7 cellular contexts compared by ENCODE assay signal in the genomic region with DNA sequence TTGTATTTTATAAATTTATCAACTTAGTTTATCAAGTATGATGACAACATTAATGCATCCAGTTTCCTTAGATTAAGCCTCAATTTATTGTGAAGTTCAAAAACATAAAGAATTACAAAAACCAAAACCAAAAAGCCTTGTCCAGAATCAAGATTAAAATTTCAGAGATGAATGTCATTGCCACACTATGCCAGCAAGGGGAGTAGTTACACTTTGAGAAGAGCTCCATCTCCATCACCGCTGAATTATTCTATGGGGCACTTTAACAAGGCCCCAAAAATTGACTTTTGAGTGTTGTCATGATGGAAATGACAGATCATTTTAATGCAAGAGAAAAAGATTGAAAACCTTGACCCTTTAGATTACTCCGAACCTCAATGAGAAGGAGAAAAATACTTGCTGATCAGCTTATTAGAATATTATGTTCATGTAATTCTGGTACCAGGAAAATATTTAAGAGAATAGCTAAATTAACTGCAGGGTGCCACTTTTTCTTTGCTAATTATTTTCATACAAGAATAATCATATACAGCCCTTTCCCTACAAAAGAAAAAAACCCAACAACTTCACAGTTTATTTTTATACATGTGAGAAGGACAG.
DNase-seq lines count a peak whose midpoint lies in the region; ATAC-seq and TF ChIP-seq lines count a peak whose summit lies in the region.

No MANE protein-coding gene starts in this region.

- H3K4me1 ChIP-seq in Loucy (ENCODE audit: insufficient read depth, low read length, poor library complexity, severe bottlenecking) (no peaks in the 10 kb centered on the region), neural progenitor cell (no peaks in the 10 kb centered on the region)

- peak; percentile 63 for ATAC-seq in GM18907 (IDR thresholded peaks at IDR 0.05; ENCODE audit: unreplicated experiment)
- no peak for ATAC-seq in GM19328 (IDR thresholded peaks at IDR 0.05; ENCODE audit: unreplicated experiment)

- H2AFZ ChIP-seq in Loucy (ENCODE audit: low read length) (no peak overlapping the region), neural progenitor cell (replicated peaks) (no peak overlapping the region)

- no peaks in the 10 kb centered on the region for H3K4me1 Mint-ChIP-seq in MCF 10A (ENCODE audit: insufficient read depth, unreplicated experiment)
- peaks cover 13% of the 10 kb centered on the region for H3K4me1 Mint-ChIP-seq in neural progenitor cell

- intact Hi-C loops in MCF 10A (cut with micrococcal nuclease): loop anchor here (1.0 to 5.0 kb wide), 5 partner anchors 149 to 669 kb away; no protein-coding TSS in a partner anchor

- no peak overlapping the region for H3K4me3 Mint-ChIP-seq in MCF 10A (ENCODE audit: unreplicated experiment)
- H3K4me3 Mint-ChIP-seq in neural progenitor cell: no peak overlapping the region

- H3K9me3 Mint-ChIP-seq in MCF 10A (ENCODE audit: unreplicated experiment): no peaks in the 10 kb centered on the region
- no peaks in the 10 kb centered on the region for H3K9me3 Mint-ChIP-seq in neural progenitor cell

- H3K27me3 Mint-ChIP-seq in MCF 10A (ENCODE audit: insufficient read depth, unreplicated experiment): no peaks in the 10 kb centered on the region
- H3K27me3 Mint-ChIP-seq in neural progenitor cell (ENCODE audit: insufficient read depth, low read depth): no peaks in the 10 kb centered on the region

- POLR2A ChIA-PET in MCF 10A (lab: Yijun Ruan, JAX): interaction anchor here (0.7 kb wide), 1 partner anchor 154 kb away, joined by 3 read pairs; no protein-coding TSS in a partner anchor

- CTCF ChIA-PET in MCF 10A (lab: Yijun Ruan, JAX): interaction anchor here (0.5 to 2.1 kb wide), 19 partner anchors 9 to 1341 kb away, joined by 3 to 60 read pairs (median 4); no protein-coding TSS in a partner anchor

- no peaks in the 10 kb centered on the region for H3K36me3 Mint-ChIP-seq in MCF 10A (ENCODE audit: insufficient read depth, unreplicated experiment)
- H3K36me3 Mint-ChIP-seq in neural progenitor cell: peaks cover 5% of the 10 kb centered on the region

- H4K20me1 ChIP-seq in Loucy (ENCODE audit: insufficient read depth, low read length, poor library complexity, severe bottlenecking) (no peaks in the 10 kb centered on the region), neural progenitor cell (ENCODE audit: low read depth) (no peaks in the 10 kb centered on the region)

- H3K9me2 ChIP-seq in Loucy (replicated peaks; ENCODE audit: low read depth, low read length): no peaks in the 10 kb centered on the region

- no TSS peak for BruUV-seq in MCF 10A (replicated peaks; lab: Mats Ljungman, UMichigan)

- no peaks in the 10 kb centered on the region for H3K79me2 ChIP-seq in Loucy (ENCODE audit: insufficient read depth, low read length)
- no peaks in the 10 kb centered on the region for H3K79me2 ChIP-seq in neural progenitor cell (ENCODE audit: low read depth)

- no peaks in the 10 kb centered on the region for H3K27me3 ChIP-seq in Loucy (ENCODE audit: insufficient read depth, low read length, poor library complexity, severe bottlenecking)
- no peaks in the 10 kb centered on the region for H3K27me3 ChIP-seq in neural progenitor cell

- no peaks in the 10 kb centered on the region for H3F3A ChIP-seq in Loucy (ENCODE audit: low read depth)
- no peaks in the 10 kb centered on the region for H3F3A ChIP-seq in neural progenitor cell (ENCODE audit: low read depth)

- DNase-seq in MCF 10A (ENCODE audit: unreplicated experiment) (peak; percentile 46), neural progenitor cell (ENCODE audit: low spot score) (peak; percentile 49), NCI-H774 (lab: John Stamatoyannopoulos, UW) (no peak)
- no peak for DNase-seq in stimulated activated CD4-positive, alpha-beta T cell treated with anti-CD3 and anti-CD28 coated beads, Interleukin-15, amount 100 ng/mL, for 24 hours

- H3K36me3 ChIP-seq in Loucy (ENCODE audit: insufficient read depth, low read length) (no peaks in the 10 kb centered on the region), neural progenitor cell (no peaks in the 10 kb centered on the region)

- H3K27ac Mint-ChIP-seq in MCF 10A (ENCODE audit: low read depth, unreplicated experiment): no peak overlapping the region
- H3K27ac Mint-ChIP-seq in neural progenitor cell: no peak overlapping the region

- H3K9ac ChIP-seq in Loucy (ENCODE audit: low read depth, low read length, poor library complexity, severe bottlenecking): no peak overlapping the region
- no peak overlapping the region for H3K9ac ChIP-seq in neural progenitor cell

- no peak overlapping the region for H3K4me3 ChIP-seq in Loucy (ENCODE audit: low read length, poor library complexity, severe bottlenecking)
- no peak overlapping the region for H3K4me3 ChIP-seq in neural progenitor cell

- H3K4me2 ChIP-seq in Loucy (ENCODE audit: low read depth, low read length, poor library complexity, severe bottlenecking): no peak overlapping the region
- H3K4me2 ChIP-seq in neural progenitor cell: no peak overlapping the region

- peak; percentile 78 for TF ChIP-seq CTCF in Loucy (conservative IDR thresholded peaks at IDR 0.05; ENCODE audit: low read length)
- peak; percentile 69 for TF ChIP-seq CTCF in MCF 10A (IDR thresholded peaks at IDR 0.05; ENCODE audit: unreplicated experiment)
- peak; percentile 75 for TF ChIP-seq CTCF in neural progenitor cell (IDR thresholded peaks at IDR 0.05)

- H3K9me3 ChIP-seq in Loucy (ENCODE audit: insufficient read depth, low read depth, low read length) (no peaks in the 10 kb centered on the region), neural progenitor cell (ENCODE audit: low read depth) (no peaks in the 10 kb centered on the region)

- H3K27ac ChIP-seq in neural progenitor cell: no peak overlapping the region

Comparison
In these comparisons a context has a peak if more than half of its experiments do, and no peak if none do; other contexts are left out.
1. DNase-seq: peak in MCF 10A (single experiment) and neural progenitor cell (single experiment); none in stimulated activated CD4-positive, alpha-beta T cell treated with anti-CD3 and anti-CD28 coated beads, Interleukin-15, amount 100 ng/mL, for 24 hours (single experiment) and NCI-H774 (single experiment).
2. Peak in every context shown above with its lines, with median percentiles within 50 percentile points of each other: CTCF ChIP-seq.